ENCODE assay signal across 21 cellular contexts in the genomic region with DNA sequence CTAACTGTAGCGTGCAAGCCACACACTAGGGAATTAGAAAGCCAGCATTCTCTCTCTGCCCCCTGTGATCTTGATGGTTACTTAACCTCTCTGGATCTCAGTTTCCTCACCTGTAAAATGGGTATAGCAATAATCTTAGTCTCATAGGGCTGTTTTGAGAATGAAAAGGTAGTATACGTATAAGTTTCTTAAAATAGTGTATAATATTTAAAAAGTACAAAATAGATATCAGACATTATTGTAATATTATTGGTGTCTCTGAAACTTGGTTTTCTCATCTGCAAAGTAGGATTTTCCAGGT.
"Had no signal": no experiment of that assay in that cellular context is flagged by ENCODE, and none has a peak within 500 bp of the region (broad histone marks: within the 10 kb centered on the region; RNA-seq: fewer than 3 reads in every experiment).

No MANE protein-coding gene starts in this region.

- ATAC-seq: SK-N-SH treated with all-trans-retinoic acid at 6 μM for 48 hours had no signal

- H3K27ac ChIP-seq: RWPE1, SJSA1 had no signal

- H3K36me3 ChIP-seq: Peyer's patch, SJSA1 had no signal

- H3K27ac Mint-ChIP-seq: activated CD4-positive, alpha-beta memory T cell treated with anti-CD3 and anti-CD28 coated beads for 36 hours; activated CD4-positive, alpha-beta T cell treated with anti-CD3 and anti-CD28 coated beads, Interleukin-2, amount 10 ng/mL, durations not matched to agents 7 days and 5 days; activated naive CD4-positive, alpha-beta T cell treated with anti-CD3 and anti-CD28 coated beads, Interleukin-2, amount 10 ng/mL, durations not matched to agents 7 days and 5 days; activated naive CD8-positive, alpha-beta T cell treated with anti-CD3 and anti-CD28 coated beads for 36 hours; activated T-helper 2 cell treated with anti-CD3 and anti-CD28 coated beads, Interferon-gamma antibody, Interleukin-2, Interleukin-4, amounts not matched to agents 10 μg/mL and 5 μg/mL and 100 μg/mL, durations not matched to agents 14 hours and 24 hours and 36 hours; T-helper 1 cell treated with Interleukin-12 subunit alpha and Interleukin-12 subunit beta and Interleukin-4 antibody, amounts not matched to agents 30 μg/mL and 1 μg/mL, for 36 hours had no signal

- H3K4me3 Mint-ChIP-seq: activated CD4-positive, alpha-beta memory T cell treated with anti-CD3 and anti-CD28 coated beads for 36 hours; activated CD4-positive, alpha-beta T cell treated with anti-CD3 and anti-CD28 coated beads, Interleukin-2, amount 10 ng/mL, durations not matched to agents 7 days and 5 days; activated naive CD4-positive, alpha-beta T cell treated with anti-CD3 and anti-CD28 coated beads, Interleukin-2, amount 10 ng/mL, durations not matched to agents 7 days and 5 days; activated naive CD8-positive, alpha-beta T cell treated with anti-CD3 and anti-CD28 coated beads for 36 hours; T-helper 1 cell treated with Interleukin-12 subunit alpha and Interleukin-12 subunit beta and Interleukin-4 antibody, amounts not matched to agents 30 μg/mL and 1 μg/mL, for 36 hours had no signal

- H3K9me3 Mint-ChIP-seq: activated CD4-positive, alpha-beta memory T cell treated with anti-CD3 and anti-CD28 coated beads for 36 hours; activated CD4-positive, alpha-beta T cell treated with anti-CD3 and anti-CD28 coated beads, Interleukin-2, amount 10 ng/mL, durations not matched to agents 7 days and 5 days; activated naive CD4-positive, alpha-beta T cell treated with anti-CD3 and anti-CD28 coated beads, Interleukin-2, amount 10 ng/mL, durations not matched to agents 7 days and 5 days; activated naive CD8-positive, alpha-beta T cell treated with anti-CD3 and anti-CD28 coated beads for 36 hours; activated T-helper 2 cell treated with anti-CD3 and anti-CD28 coated beads, Interferon-gamma antibody, Interleukin-2, Interleukin-4, amounts not matched to agents 10 μg/mL and 5 μg/mL and 100 μg/mL, durations not matched to agents 14 hours and 24 hours and 36 hours; T-helper 1 cell treated with Interleukin-12 subunit alpha and Interleukin-12 subunit beta and Interleukin-4 antibody, amounts not matched to agents 30 μg/mL and 1 μg/mL, for 36 hours had no signal

- DNase-seq: activated CD4-positive, alpha-beta memory T cell treated with anti-CD3 and anti-CD28 coated beads for 36 hours; activated CD4-positive, alpha-beta T cell treated with anti-CD3 and anti-CD28 coated beads, Interleukin-2, amount 10 ng/mL, durations not matched to agents 7 days and 5 days; activated CD4-positive, CD25-positive, alpha-beta regulatory T cell; activated CD8-positive, alpha-beta memory T cell treated with anti-CD3 and anti-CD28 coated beads for 24 hours; activated gamma-delta T cell treated with Interleukin-2 at 50 U/mL for 16 hours; activated naive CD4-positive, alpha-beta T cell treated with anti-CD3 and anti-CD28 coated beads, Interleukin-2, amount 10 ng/mL, durations not matched to agents 7 days and 5 days; activated naive CD8-positive, alpha-beta T cell treated with anti-CD3 and anti-CD28 coated beads for 36 hours; activated T-cell treated with anti-CD3 and anti-CD28 coated beads for 4 hours; activated T-cell treated with anti-CD3 and anti-CD28 coated beads, Interleukin-2, amount 50 U/mL, for 48 hours; KBM-7; NCI-H1417 treated with DMSO at 0.1 percent for 48 hours; NCI-H1694; NCI-H2029; NCI-H510A treated with DMSO at 0.1 percent for 48 hours; Peyer's patch; SHP77 had no signal

- H3K36me3 Mint-ChIP-seq: activated CD4-positive, alpha-beta memory T cell treated with anti-CD3 and anti-CD28 coated beads for 36 hours; activated naive CD4-positive, alpha-beta T cell treated with anti-CD3 and anti-CD28 coated beads, Interleukin-2, amount 10 ng/mL, durations not matched to agents 7 days and 5 days; activated naive CD8-positive, alpha-beta T cell treated with anti-CD3 and anti-CD28 coated beads for 36 hours had no signal

- H3K9me3 ChIP-seq: Peyer's patch, SJSA1 had no signal

- H3K27me3 ChIP-seq: Peyer's patch had no signal

- H3K4me3 ChIP-seq: Peyer's patch, SJSA1 had no signal
